Comparison of ENCODE assay signal across 16 cellular contexts in genomic region chr15:101047301-101047781, GRCh38.
DNase-seq lines count a peak whose midpoint lies in the region; ATAC-seq, FAIRE-seq and TF ChIP-seq lines count a peak whose summit lies in the region.
"Had no signal": no experiment of that assay in that cellular context is flagged by ENCODE, and none has a peak within 500 bp of the region (broad histone marks: within the 10 kb centered on the region; RNA-seq: fewer than 3 reads in every experiment).

No MANE protein-coding gene starts in this region.

- no peak overlapping the region for H2BK20ac ChIP-seq in H1 (ENCODE audit: low read length)

- H3K4me1 ChIP-seq in H1 (replicated peaks in 1 of 4; ENCODE audit: control insufficient read depth in 3 of 4, insufficient read depth in 4 of 4, low read length in 3 of 4) (peaks cover 0 to 9% (median 5%) of the 10 kb centered on the region in 4 experiments; a peak in 6 of 7 replicates), lower lobe of right lung (peaks cover 5% of the 10 kb centered on the region)

- no peak overlapping the region for H3K23ac ChIP-seq in H1 (ENCODE audit: insufficient read length)

- H4K20me1 ChIP-seq in H1 (replicated peaks in 1 of 2; ENCODE audit: control insufficient read depth in 1 of 2, insufficient read depth in 2 of 2, low read length in 2 of 2), result no peaks in the 10 kb centered on the region

- no peaks in the 10 kb centered on the region for H3K9me3 Mint-ChIP-seq in activated naive CD4-positive, alpha-beta T cell treated with anti-CD3 and anti-CD28 coated beads, Interleukin-2, amount 10 ng/mL, durations not matched to agents 7 days and 5 days
- H3K9me3 Mint-ChIP-seq in activated naive CD4-positive, alpha-beta T cell treated with anti-CD3 and anti-CD28 coated beads for 36 hours, result no peaks in the 10 kb centered on the region
- H3K9me3 Mint-ChIP-seq in type B pancreatic cell (no peaks in the 10 kb centered on the region), progenitor cell of endocrine pancreas (ENCODE audit: low read depth) (no peaks in the 10 kb centered on the region)

- no peak overlapping the region for H4K5ac ChIP-seq in H1 (ENCODE audit: insufficient read length, low read depth, low read length)

- TF ChIP-seq EP300 in H1 (IDR thresholded peaks at IDR 0.05; ENCODE audit: borderline replicate concordance in 1 of 2, low read depth in 2 of 2, low read length in 2 of 2), result no peak

- peak overlapping the region; percentile 34 to 47; a peak in 3 of 4 replicates for H3K4me2 ChIP-seq in H1 (ENCODE audit: insufficient read depth in 1 of 2, low read depth in 2 of 2, low read length in 2 of 2)

- no peak overlapping the region for H2BK5ac ChIP-seq in H1 (ENCODE audit: low read depth, low read length)

- POLR2A ChIA-PET in H1 (lab: Charles Lee; ENCODE audit: partially characterized antibody), result interaction anchor here (0.7 to 1.3 kb wide), 6 partner anchors 14 to 149 kb away, joined by 3 to 6 read pairs (median 3); no protein-coding TSS in a partner anchor

- no peak overlapping the region for H3K27ac Mint-ChIP-seq in activated naive CD4-positive, alpha-beta T cell treated with anti-CD3 and anti-CD28 coated beads, Interleukin-2, amount 10 ng/mL, durations not matched to agents 7 days and 5 days
- H3K27ac Mint-ChIP-seq in activated naive CD4-positive, alpha-beta T cell treated with anti-CD3 and anti-CD28 coated beads for 36 hours, result no peak overlapping the region
- H3K27ac Mint-ChIP-seq in type B pancreatic cell, result no peak overlapping the region
- H3K27ac Mint-ChIP-seq in progenitor cell of endocrine pancreas, result no peak overlapping the region
- H3K27ac Mint-ChIP-seq: naive thymus-derived CD4-positive, alpha-beta T cell had no signal

- CTCF ChIA-PET in activated naive CD4-positive, alpha-beta T cell treated with anti-CD3 and anti-CD28 coated beads, Interleukin-2, amount 10 ng/mL, durations not matched to agents 7 days and 5 days (lab: Charles Lee), result no interaction called here
- CTCF ChIA-PET in activated naive CD4-positive, alpha-beta T cell treated with anti-CD3 and anti-CD28 coated beads for 36 hours (lab: Charles Lee), result no interaction called here
- CTCF ChIA-PET in H1 (lab: Charles Lee; ENCODE audit: partially characterized antibody), result interaction anchor here (0.8 to 2.7 kb wide), 9 partner anchors 16 to 210 kb away, joined by 3 to 16 read pairs (median 7); no protein-coding TSS in a partner anchor

- peak in 1 of 2 donors; percentile 16 for ATAC-seq in lower lobe of right lung
- no peak for ATAC-seq in HG02642 (IDR thresholded peaks at IDR 0.05; ENCODE audit: poor library complexity, unreplicated experiment)
- ATAC-seq: naive thymus-derived CD4-positive, alpha-beta T cell had no signal

- TF ChIP-seq RAD21 in H1 (IDR thresholded peaks at IDR 0.05 in 1 of 2, conservative IDR thresholded peaks at IDR 0.05 in 1 of 2; ENCODE audit: low read depth in 2 of 2, low read length in 2 of 2), result no peak

- H3K9ac ChIP-seq in H1 (replicated peaks in 1 of 4; ENCODE audit: extremely low read depth in 1 of 4, low read depth in 3 of 4, low read length in 3 of 4), result no peak overlapping the region

- TF ChIP-seq CTCF in H1 (IDR thresholded peaks at IDR 0.05; ENCODE audit: control extremely low read depth in 1 of 3, insufficient read depth in 1 of 3, low read depth in 1 of 3, low read length in 3 of 3) (no peak), lower lobe of right lung (IDR thresholded peaks at IDR 0.05) (no peak), type B pancreatic cell (conservative IDR thresholded peaks at IDR 0.05) (no peak), progenitor cell of endocrine pancreas (IDR thresholded peaks at IDR 0.05; ENCODE audit: unreplicated experiment) (no peak)

- H3K9me3 ChIP-seq in H1 (ENCODE audit: insufficient read depth in 2 of 2, low read depth in 1 of 2, low read length in 1 of 2) (no peaks in the 10 kb centered on the region), lower lobe of right lung (no peaks in the 10 kb centered on the region)

- peak; percentile 8 for DNase-seq in activated naive CD4-positive, alpha-beta T cell treated with anti-CD3 and anti-CD28 coated beads, Interleukin-2, amount 10 ng/mL, durations not matched to agents 7 days and 5 days
- DNase-seq in activated naive CD4-positive, alpha-beta T cell treated with anti-CD3 and anti-CD28 coated beads for 36 hours, result no peak
- DNase-seq in H1 (ENCODE audit: low read depth in 1 of 2, low spot score in 2 of 2) (peak in 1 of 2 experiments; percentile 53), lower lobe of right lung (peak; percentile 35), type B pancreatic cell (ENCODE audit: extremely low spot score, unreplicated experiment) (peak; percentile 67), progenitor cell of endocrine pancreas (ENCODE audit: low spot score, unreplicated experiment) (no peak), DMS 273 (lab: John Stamatoyannopoulos, UW; ENCODE audit: unreplicated experiment) (no peak)
- DNase-seq: activated T-cell treated with anti-CD3 and anti-CD28 coated beads for 4 hours, amygdala, NCI-H2171, substantia nigra had no signal

- no peak for TF ChIP-seq POLR2A in H1 (IDR thresholded peaks at IDR 0.05; ENCODE audit: control extremely low read depth in 1 of 2, low read depth in 2 of 2, low read length in 2 of 2)

- H3K4me3 ChIP-seq in H1 (ENCODE audit: extremely low read depth in 1 of 4, insufficient read depth in 2 of 4, low read depth in 3 of 4, low read length in 4 of 4), result no peak overlapping the region; a peak in 1 of 8 replicates
- no peak overlapping the region for H3K4me3 ChIP-seq in lower lobe of right lung
- H3K4me3 ChIP-seq: dorsolateral prefrontal cortex, SK-N-MC had no signal

- H3K23me2 ChIP-seq in H1 (ENCODE audit: low read depth, low read length), result no peaks in the 10 kb centered on the region

- no peak overlapping the region for H2AFZ ChIP-seq in H1 (ENCODE audit: low read length)

- H3K27ac ChIP-seq in H1 (ENCODE audit: low read depth, low read length) (no peak overlapping the region), lower lobe of right lung (no peak overlapping the region)
- H3K27ac ChIP-seq: dorsolateral prefrontal cortex, SK-N-MC had no signal

- intact Hi-C loops in activated naive CD4-positive, alpha-beta T cell treated with anti-CD3 and anti-CD28 coated beads for 36 hours (cut with micrococcal nuclease), result no loop called here
- intact Hi-C loops in lower lobe of right lung (cut with DNase I), result no loop called here

- H2BK15ac ChIP-seq in H1 (ENCODE audit: low read length), result no peak overlapping the region

- no peak overlapping the region for H3K56ac ChIP-seq in H1 (replicated peaks; ENCODE audit: insufficient read length, low read depth, low read length)

- H3K79me2 ChIP-seq in H1 (ENCODE audit: control insufficient read depth in 1 of 2, insufficient read depth in 2 of 2, low read length in 2 of 2), result no peaks in the 10 kb centered on the region

- H3K79me1 ChIP-seq in H1 (ENCODE audit: low read depth, low read length), result no peaks in the 10 kb centered on the region

- H3K4ac ChIP-seq in H1 (replicated peaks; ENCODE audit: insufficient read length, low read depth, low read length), result no peak overlapping the region

- H3K4me3 Mint-ChIP-seq in activated naive CD4-positive, alpha-beta T cell treated with anti-CD3 and anti-CD28 coated beads, Interleukin-2, amount 10 ng/mL, durations not matched to agents 7 days and 5 days, result no peak overlapping the region
- H3K4me3 Mint-ChIP-seq in activated naive CD4-positive, alpha-beta T cell treated with anti-CD3 and anti-CD28 coated beads for 36 hours, result no peak overlapping the region
- H3K4me3 Mint-ChIP-seq in type B pancreatic cell (peak overlapping the region; percentile 52), progenitor cell of endocrine pancreas (ENCODE audit: low read depth) (no peak overlapping the region)
- H3K4me3 Mint-ChIP-seq: naive thymus-derived CD4-positive, alpha-beta T cell had no signal

- no peak overlapping the region for H4K91ac ChIP-seq in H1 (replicated peaks; ENCODE audit: insufficient read length, low read length)

- no peaks in the 10 kb centered on the region for H3K4me1 Mint-ChIP-seq in activated naive CD4-positive, alpha-beta T cell treated with anti-CD3 and anti-CD28 coated beads, Interleukin-2, amount 10 ng/mL, durations not matched to agents 7 days and 5 days
- H3K4me1 Mint-ChIP-seq in activated naive CD4-positive, alpha-beta T cell treated with anti-CD3 and anti-CD28 coated beads for 36 hours (ENCODE audit: low read depth), result no peaks in the 10 kb centered on the region
- H3K4me1 Mint-ChIP-seq in type B pancreatic cell (ENCODE audit: unreplicated experiment), result peaks cover 8% of the 10 kb centered on the region
- H3K4me1 Mint-ChIP-seq in progenitor cell of endocrine pancreas (ENCODE audit: low read depth), result peaks cover 3% of the 10 kb centered on the region
- H3K4me1 Mint-ChIP-seq: naive thymus-derived CD4-positive, alpha-beta T cell had no signal

- H3K36me3 ChIP-seq in H1 (ENCODE audit: control insufficient read depth in 2 of 4, insufficient read depth in 4 of 4, low read length in 3 of 4), result no peaks in the 10 kb centered on the region
- H3K36me3 ChIP-seq in lower lobe of right lung, result peaks cover 51% of the 10 kb centered on the region

- H3K27me3 ChIP-seq in H1 (replicated peaks in 1 of 4; ENCODE audit: control insufficient read depth in 3 of 4, extremely low read depth in 1 of 4, insufficient read depth in 3 of 4, low read length in 3 of 4) (0 out of 7 replicates have a peak, but pooled peaks cover 0 to 2% (median 0%) of the 10 kb centered on the region in 4 experiments), lower lobe of right lung (ENCODE audit: low read depth) (no peaks in the 10 kb centered on the region)
- H3K27me3 ChIP-seq: dorsolateral prefrontal cortex had no signal

- no peak overlapping the region for H2AK5ac ChIP-seq in H1 (ENCODE audit: low read depth, low read length)

- H4K8ac ChIP-seq in H1 (ENCODE audit: extremely low read depth, insufficient read depth, low read length), result no peak overlapping the region

- peak overlapping the region; percentile 2; the same call in 1 of the 2 replicates for H3K18ac ChIP-seq in H1 (ENCODE audit: extremely low read depth, low read length)

- peak overlapping the region; percentile 24 for H2BK120ac ChIP-seq in H1 (replicated peaks; ENCODE audit: low read depth, low read length)

- WGBS in H1 (ENCODE audit: extremely low coverage in 1 of 2, insufficient coverage in 1 of 2, insufficient read length in 1 of 2, insufficient replicate concordance in 2 of 2, low coverage in 1 of 2, low lambda C conversion rate in 2 of 2, missing lambda C conversion rate in 1 of 2), 2 experiments, result 54% methylated on average over 22 of the region's 22 CpGs; no CpG with 5 or more reads in 1 of the 2 experiments

- H3K27me3 Mint-ChIP-seq in activated naive CD4-positive, alpha-beta T cell treated with anti-CD3 and anti-CD28 coated beads, Interleukin-2, amount 10 ng/mL, durations not matched to agents 7 days and 5 days, result peaks cover 17% of the 10 kb centered on the region
- peaks cover 8% of the 10 kb centered on the region for H3K27me3 Mint-ChIP-seq in activated naive CD4-positive, alpha-beta T cell treated with anti-CD3 and anti-CD28 coated beads for 36 hours (ENCODE audit: low read depth)
- H3K27me3 Mint-ChIP-seq in type B pancreatic cell (peaks cover 4% of the 10 kb centered on the region), progenitor cell of endocrine pancreas (peaks cover 27% of the 10 kb centered on the region)

- no peak overlapping the region for H2BK12ac ChIP-seq in H1 (ENCODE audit: low read depth, low read length)

- FAIRE-seq in H1 (lab: Jason Lieb, UNC), result peak; percentile 81
- FAIRE-seq: islet of Langerhans had no signal

- H3K36me3 Mint-ChIP-seq in activated naive CD4-positive, alpha-beta T cell treated with anti-CD3 and anti-CD28 coated beads, Interleukin-2, amount 10 ng/mL, durations not matched to agents 7 days and 5 days, result no peaks in the 10 kb centered on the region
- no peaks in the 10 kb centered on the region for H3K36me3 Mint-ChIP-seq in activated naive CD4-positive, alpha-beta T cell treated with anti-CD3 and anti-CD28 coated beads for 36 hours (ENCODE audit: low read depth)
- H3K36me3 Mint-ChIP-seq in type B pancreatic cell (no peaks in the 10 kb centered on the region), progenitor cell of endocrine pancreas (ENCODE audit: insufficient read depth) (no peaks in the 10 kb centered on the region)
- H3K36me3 Mint-ChIP-seq: naive thymus-derived CD4-positive, alpha-beta T cell had no signal

- H3K14ac ChIP-seq in H1 (ENCODE audit: insufficient read length), result no peak overlapping the region

Comparison
In these comparisons a context has a peak if more than half of its experiments do, and no peak if none do; other contexts are left out.
1. DNase-seq: peak in activated naive CD4-positive, alpha-beta T cell treated with anti-CD3 and anti-CD28 coated beads, Interleukin-2, amount 10 ng/mL, durations not matched to agents 7 days and 5 days (single experiment), lower lobe of right lung (single experiment) and type B pancreatic cell (single experiment); none in activated naive CD4-positive, alpha-beta T cell treated with anti-CD3 and anti-CD28 coated beads for 36 hours (single experiment), progenitor cell of endocrine pancreas (single experiment) and DMS 273 (single experiment).